ENCODE assay signal across 24 cellular contexts in genomic region chr15:31447893-31448634, GRCh38.
DNase-seq lines count a peak whose midpoint lies in the region; ATAC-seq and TF ChIP-seq lines count a peak whose summit lies in the region.
"Had no signal": no experiment of that assay in that cellular context is flagged by ENCODE, and none has a peak within 500 bp of the region (broad histone marks: within the 10 kb centered on the region; RNA-seq: fewer than 3 reads in every experiment).

No MANE protein-coding gene starts in this region.

- no peak for ATAC-seq in activated CD4-positive, alpha-beta T cell treated with anti-CD3 and anti-CD28 coated beads for 36 hours
- ATAC-seq in natural killer cell treated with Interleukin-12 subunit alpha and Interleukin-12 subunit beta and Interleukin-15 and Interleukin-18, amount 100 ng/mL, for 72 hours, result peak; percentile 69 to 80
- ATAC-seq: HCT116, left cardiac atrium, Right ventricle myocardium inferior had no signal

- H3K23ac ChIP-seq in H9 (ENCODE audit: insufficient read length, low read depth, low read length), result no peak overlapping the region

- H3K18ac ChIP-seq in H9 (ENCODE audit: insufficient read length, low read depth, low read length), result no peak overlapping the region

- H3K9ac ChIP-seq in OCI-LY1 (ENCODE audit: low read length) (no peak overlapping the region), H9 (ENCODE audit: extremely low read depth, insufficient read length, low read length) (no peak overlapping the region)

- no CpG with 5 or more reads among the region's 8 CpGs for WGBS in H9 (ENCODE audit: extremely low coverage, insufficient read length, low lambda C conversion rate)

- no peak overlapping the region for H2AK5ac ChIP-seq in H9 (ENCODE audit: insufficient read length, low read length)

- H3K36me3 Mint-ChIP-seq in activated CD4-positive, alpha-beta T cell treated with anti-CD3 and anti-CD28 coated beads for 36 hours (ENCODE audit: low read depth), result no peaks in the 10 kb centered on the region
- H3K36me3 Mint-ChIP-seq in activated CD4-positive, alpha-beta T cell treated with anti-CD3 and anti-CD28 coated beads, Interleukin-2, amount 10 ng/mL, durations not matched to agents 24 days and 14 days (ENCODE audit: low read depth), result no peaks in the 10 kb centered on the region
- H3K36me3 Mint-ChIP-seq in endothelial cell (ENCODE audit: low read depth, unreplicated experiment) (no peaks in the 10 kb centered on the region), H9 (ENCODE audit: insufficient read depth in 1 of 3, low read depth in 3 of 3) (no peaks in the 10 kb centered on the region)
- H3K36me3 Mint-ChIP-seq in natural killer cell treated with Interleukin-12 subunit alpha and Interleukin-12 subunit beta and Interleukin-15 and Interleukin-18, amount 100 ng/mL, for 72 hours, result peaks cover 5% of the 10 kb centered on the region
- H3K36me3 Mint-ChIP-seq: activated naive CD8-positive, alpha-beta T cell treated with anti-CD3 and anti-CD28 coated beads for 36 hours; mesothelial cell of epicardium had no signal

- H3K4me3 Mint-ChIP-seq in activated CD4-positive, alpha-beta T cell treated with anti-CD3 and anti-CD28 coated beads for 36 hours, result no peak overlapping the region
- H3K4me3 Mint-ChIP-seq in activated CD4-positive, alpha-beta T cell treated with anti-CD3 and anti-CD28 coated beads, Interleukin-2, amount 10 ng/mL, durations not matched to agents 24 days and 14 days, result no peak overlapping the region
- H3K4me3 Mint-ChIP-seq in endothelial cell (ENCODE audit: unreplicated experiment), result no peak overlapping the region
- peak overlapping the region; percentile 73 for H3K4me3 Mint-ChIP-seq in natural killer cell treated with Interleukin-12 subunit alpha and Interleukin-12 subunit beta and Interleukin-15 and Interleukin-18, amount 100 ng/mL, for 72 hours
- H3K4me3 Mint-ChIP-seq in H9, result no peak overlapping the region
- H3K4me3 Mint-ChIP-seq: activated naive CD8-positive, alpha-beta T cell treated with anti-CD3 and anti-CD28 coated beads for 36 hours; B cell; central memory CD8-positive, alpha-beta T cell; mesothelial cell of epicardium; neural crest cell had no signal

- H3K79me2 ChIP-seq in OCI-LY1 (ENCODE audit: insufficient read depth, low read length), result no peaks in the 10 kb centered on the region
- H3K79me2 ChIP-seq in H9 (ENCODE audit: insufficient read depth, low read length), result no peaks in the 10 kb centered on the region

- H2BK15ac ChIP-seq in H9 (ENCODE audit: low read depth, low read length), result no peak overlapping the region

- H2BK12ac ChIP-seq in H9 (ENCODE audit: insufficient read length, low read depth, low read length), result no peak overlapping the region

- H3K9me2 ChIP-seq in OCI-LY1 (ENCODE audit: low read depth, low read length), result no peaks in the 10 kb centered on the region

- peaks cover 72% of the 10 kb centered on the region for H3K4me1 ChIP-seq in OCI-LY1 (ENCODE audit: insufficient read depth, low read length, severe bottlenecking)
- no peaks in the 10 kb centered on the region for H3K4me1 ChIP-seq in H9 (ENCODE audit: insufficient read depth, low read length)

- POLR2A ChIA-PET in activated CD4-positive, alpha-beta T cell treated with anti-CD3 and anti-CD28 coated beads for 36 hours (lab: Charles Lee), result no interaction called here

- H3K4me1 Mint-ChIP-seq in activated CD4-positive, alpha-beta T cell treated with anti-CD3 and anti-CD28 coated beads for 36 hours, result peaks cover 25% of the 10 kb centered on the region
- peaks cover 14% of the 10 kb centered on the region for H3K4me1 Mint-ChIP-seq in activated CD4-positive, alpha-beta T cell treated with anti-CD3 and anti-CD28 coated beads, Interleukin-2, amount 10 ng/mL, durations not matched to agents 24 days and 14 days
- H3K4me1 Mint-ChIP-seq in endothelial cell (ENCODE audit: unreplicated experiment) (peaks cover 22% of the 10 kb centered on the region), H9 (no peaks in the 10 kb centered on the region)
- H3K4me1 Mint-ChIP-seq in natural killer cell treated with Interleukin-12 subunit alpha and Interleukin-12 subunit beta and Interleukin-15 and Interleukin-18, amount 100 ng/mL, for 72 hours (ENCODE audit: low read depth in 2 of 2), result peaks cover 44 to 48% of the 10 kb centered on the region in 2 donors
- H3K4me1 Mint-ChIP-seq: neural crest cell had no signal

- no peak overlapping the region for H2BK120ac ChIP-seq in H9 (ENCODE audit: low read depth, low read length, poor library complexity, severe bottlenecking)

- H3F3A ChIP-seq in OCI-LY1 (ENCODE audit: insufficient read depth, low read length), result peaks cover 13% of the 10 kb centered on the region; the same call in 1 of the 2 replicates

- H3K9me3 ChIP-seq in OCI-LY1 (ENCODE audit: low read length) (no peaks in the 10 kb centered on the region), H9 (ENCODE audit: control insufficient read depth, low read depth, low read length) (no peaks in the 10 kb centered on the region)

- CTCF ChIA-PET in activated CD4-positive, alpha-beta T cell treated with anti-CD3 and anti-CD28 coated beads for 36 hours (lab: Charles Lee), result interaction anchor here (0.6 to 2.2 kb wide), 3 partner anchors 11 to 41 kb away, joined by 3 to 10 read pairs (median 9); no protein-coding TSS in a partner anchor

- H3K4ac ChIP-seq in H9 (ENCODE audit: low read depth, low read length), result no peak overlapping the region

- H3K23me2 ChIP-seq in H9 (ENCODE audit: insufficient read length, low read depth, low read length, poor library complexity, severe bottlenecking), result no peaks in the 10 kb centered on the region

- no peak overlapping the region for H4K5ac ChIP-seq in H9 (ENCODE audit: insufficient read length, low read depth, low read length)

- H2BK20ac ChIP-seq in H9 (ENCODE audit: low read depth, low read length, poor library complexity, severe bottlenecking), result no peak overlapping the region

- H3K27ac Mint-ChIP-seq in activated CD4-positive, alpha-beta T cell treated with anti-CD3 and anti-CD28 coated beads for 36 hours, result peak overlapping the region; percentile 15
- no peak overlapping the region for H3K27ac Mint-ChIP-seq in activated CD4-positive, alpha-beta T cell treated with anti-CD3 and anti-CD28 coated beads, Interleukin-2, amount 10 ng/mL, durations not matched to agents 24 days and 14 days
- H3K27ac Mint-ChIP-seq in endothelial cell (ENCODE audit: unreplicated experiment) (peak overlapping the region; percentile 44), H9 (no peak overlapping the region; a peak in 1 of 7 replicates)
- H3K27ac Mint-ChIP-seq in natural killer cell treated with Interleukin-12 subunit alpha and Interleukin-12 subunit beta and Interleukin-15 and Interleukin-18, amount 100 ng/mL, for 72 hours, result peak overlapping the region; percentile 88
- H3K27ac Mint-ChIP-seq: activated naive CD8-positive, alpha-beta T cell treated with anti-CD3 and anti-CD28 coated beads for 36 hours; B cell; mesothelial cell of epicardium; progenitor cell of endocrine pancreas had no signal

- H3K27me3 Mint-ChIP-seq in activated CD4-positive, alpha-beta T cell treated with anti-CD3 and anti-CD28 coated beads for 36 hours, result peaks cover 2% of the 10 kb centered on the region
- H3K27me3 Mint-ChIP-seq in activated CD4-positive, alpha-beta T cell treated with anti-CD3 and anti-CD28 coated beads, Interleukin-2, amount 10 ng/mL, durations not matched to agents 24 days and 14 days, result no peaks in the 10 kb centered on the region
- H3K27me3 Mint-ChIP-seq in endothelial cell (ENCODE audit: unreplicated experiment) (no peaks in the 10 kb centered on the region), H9 (ENCODE audit: low read depth) (peaks cover 2% of the 10 kb centered on the region)
- no peaks in the 10 kb centered on the region for H3K27me3 Mint-ChIP-seq in natural killer cell treated with Interleukin-12 subunit alpha and Interleukin-12 subunit beta and Interleukin-15 and Interleukin-18, amount 100 ng/mL, for 72 hours
- H3K27me3 Mint-ChIP-seq: activated naive CD8-positive, alpha-beta T cell treated with anti-CD3 and anti-CD28 coated beads for 36 hours; B cell; central memory CD8-positive, alpha-beta T cell had no signal

- no peak overlapping the region for H3K56ac ChIP-seq in H9 (ENCODE audit: insufficient read length, low read depth, low read length)

- no peaks in the 10 kb centered on the region for H3K79me1 ChIP-seq in H9 (ENCODE audit: insufficient read depth, low read depth, low read length, poor library complexity, severe bottlenecking)

- H2AFZ ChIP-seq in OCI-LY1 (ENCODE audit: low read length), result no peak overlapping the region
- H2AFZ ChIP-seq in H9 (ENCODE audit: low read length), result no peak overlapping the region

- H3K4me2 ChIP-seq in OCI-LY1 (ENCODE audit: low read length), result no peak overlapping the region; the same call in 1 of the 2 replicates
- H3K4me2 ChIP-seq in H9 (ENCODE audit: insufficient read depth, insufficient read length, low read length), result no peak overlapping the region

- DNase-seq in activated CD4-positive, alpha-beta T cell treated with anti-CD3 and anti-CD28 coated beads for 36 hours, result no peak
- DNase-seq in activated CD4-positive, alpha-beta T cell treated with anti-CD3 and anti-CD28 coated beads, Interleukin-2, amount 10 ng/mL, durations not matched to agents 24 days and 14 days, result no peak
- no peak for DNase-seq in endothelial cell (ENCODE audit: low spot score)
- DNase-seq in natural killer cell treated with Interleukin-12 subunit alpha and Interleukin-12 subunit beta and Interleukin-15 and Interleukin-18, amount 100 ng/mL, for 72 hours (ENCODE audit: low spot score), result peak; percentile 67
- DNase-seq in H9, result no peak
- no peak for DNase-seq in NCI-H2196 (lab: John Stamatoyannopoulos, UW; ENCODE audit: unreplicated experiment)
- DNase-seq in NCI-H510A treated with DMSO at 0.1 percent for 48 hours (lab: John Stamatoyannopoulos, UW), result no peak
- DNase-seq: activated naive CD8-positive, alpha-beta T cell treated with anti-CD3 and anti-CD28 coated beads for 36 hours; effector CD8-positive, alpha-beta T cell; EL; glutamatergic neuron; left cardiac atrium; NCI-H1436 treated with DMSO at 0.1 percent for 48 hours; NCI-H2171 treated with DMSO at 0.1 percent for 48 hours; NCI-H82; T-helper 9 cell had no signal

- H3K9me3 Mint-ChIP-seq in activated CD4-positive, alpha-beta T cell treated with anti-CD3 and anti-CD28 coated beads for 36 hours (ENCODE audit: low read depth), result peaks cover 3% of the 10 kb centered on the region
- H3K9me3 Mint-ChIP-seq in activated CD4-positive, alpha-beta T cell treated with anti-CD3 and anti-CD28 coated beads, Interleukin-2, amount 10 ng/mL, durations not matched to agents 24 days and 14 days, result peaks cover 3% of the 10 kb centered on the region
- no peaks in the 10 kb centered on the region for H3K9me3 Mint-ChIP-seq in endothelial cell (ENCODE audit: unreplicated experiment)
- peaks cover 6% of the 10 kb centered on the region for H3K9me3 Mint-ChIP-seq in natural killer cell treated with Interleukin-12 subunit alpha and Interleukin-12 subunit beta and Interleukin-15 and Interleukin-18, amount 100 ng/mL, for 72 hours
- H3K9me3 Mint-ChIP-seq in H9, result no peaks in the 10 kb centered on the region
- H3K9me3 Mint-ChIP-seq: central memory CD8-positive, alpha-beta T cell; neural crest cell had no signal

- no peak overlapping the region for H4K8ac ChIP-seq in H9 (replicated peaks; ENCODE audit: insufficient read length, low read depth, low read length)

- H3K14ac ChIP-seq in H9 (ENCODE audit: insufficient read depth, low read length), result no peak overlapping the region

- intact Hi-C loops in activated CD4-positive, alpha-beta T cell treated with anti-CD3 and anti-CD28 coated beads for 36 hours (cut with DNase I, micrococcal nuclease), result no loop called here
- intact Hi-C loops in activated CD4-positive, alpha-beta T cell treated with anti-CD3 and anti-CD28 coated beads, Interleukin-2, amount 10 ng/mL, durations not matched to agents 24 days and 14 days (cut with micrococcal nuclease), result no loop called here

- no peak overlapping the region for H2BK5ac ChIP-seq in H9 (ENCODE audit: insufficient read length, low read length)

- H3K27ac ChIP-seq in OCI-LY1 (ENCODE audit: low read depth, low read length, poor library complexity, severe bottlenecking), result peak overlapping the region; percentile 45
- no peak overlapping the region for H3K27ac ChIP-seq in H9 (ENCODE audit: insufficient read length, low read depth, low read length)

- no peaks in the 10 kb centered on the region for H4K20me1 ChIP-seq in OCI-LY1 (ENCODE audit: insufficient read depth, low read length)
- H4K20me1 ChIP-seq in H9 (ENCODE audit: control insufficient read depth, insufficient read depth, insufficient read length), result no peaks in the 10 kb centered on the region

- H3K36me3 ChIP-seq in OCI-LY1 (ENCODE audit: insufficient read depth, low read length), result no peaks in the 10 kb centered on the region

- H4K91ac ChIP-seq in H9 (ENCODE audit: insufficient read length, low read depth, low read length), result no peak overlapping the region

- no peak overlapping the region for H3T11ph ChIP-seq in H9 (ENCODE audit: low read length)

- TF ChIP-seq CTCF in OCI-LY1 (IDR thresholded peaks at IDR 0.05; ENCODE audit: low read length) (no peak), endothelial cell (IDR thresholded peaks at IDR 0.05; ENCODE audit: unreplicated experiment) (no peak), H9 (conservative IDR thresholded peaks at IDR 0.05) (no peak)

- H3K27me3 ChIP-seq in OCI-LY1 (ENCODE audit: insufficient read depth, low read length) (no peaks in the 10 kb centered on the region), H9 (ENCODE audit: insufficient read depth, low read length) (no peaks in the 10 kb centered on the region)

- no peak overlapping the region for H3K4me3 ChIP-seq in OCI-LY1 (ENCODE audit: low read depth, low read length, poor library complexity, severe bottlenecking)

Comparison
In these comparisons a context has a peak if more than half of its experiments do, and no peak if none do; other contexts are left out.
1. H3K27ac Mint-ChIP-seq: peak in activated CD4-positive, alpha-beta T cell treated with anti-CD3 and anti-CD28 coated beads for 36 hours (single experiment), endothelial cell (single experiment) and natural killer cell treated with Interleukin-12 subunit alpha and Interleukin-12 subunit beta and Interleukin-15 and Interleukin-18, amount 100 ng/mL, for 72 hours (2 of 2); none in activated CD4-positive, alpha-beta T cell treated with anti-CD3 and anti-CD28 coated beads, Interleukin-2, amount 10 ng/mL, durations not matched to agents 24 days and 14 days (single experiment) and H9 (0 of 3).